ENCODE assay signal across 19 cellular contexts in genomic region chr20:59676126-59676876, GRCh38.
DNase-seq lines count a peak whose midpoint lies in the region; ATAC-seq and TF ChIP-seq lines count a peak whose summit lies in the region.
"Had no signal": no experiment of that assay in that cellular context is flagged by ENCODE, and none has a peak within 500 bp of the region (broad histone marks: within the 10 kb centered on the region; RNA-seq: fewer than 3 reads in every experiment).

No MANE protein-coding gene starts in this region.

- no peak overlapping the region for H3K4me3 ChIP-seq in coronary artery
- H3K4me3 ChIP-seq: MG63 had no signal

- no peak overlapping the region for H3K27ac ChIP-seq in coronary artery

- TF ChIP-seq CTCF in coronary artery (IDR thresholded peaks at IDR 0.05) (no peak), GM13977 (IDR thresholded peaks at IDR 0.05; ENCODE audit: extremely low read depth, insufficient read depth, missing control alignments) (no peak)

- ATAC-seq in Right ventricle myocardium superior (ENCODE audit: poor library complexity) (peak; percentile 57), left lobe of liver (peak; percentile 51), HG03439 (IDR thresholded peaks at IDR 0.05; ENCODE audit: unreplicated experiment) (no peak), GM21515 (IDR thresholded peaks at IDR 0.05; ENCODE audit: unreplicated experiment) (no peak)

- intact Hi-C loops in Right ventricle myocardium superior (cut with DNase I) = no loop called here
- intact Hi-C loops in cardiac septum (cut with DNase I) = no loop called here

- DNase-seq in Right ventricle myocardium superior = peak; percentile 50
- DNase-seq in cardiac septum (ENCODE audit: low spot score) = no peak
- peak; percentile 56 for DNase-seq in coronary artery (ENCODE audit: low spot score)
- DNase-seq in left lobe of liver (ENCODE audit: low spot score) = peak; percentile 43
- DNase-seq in GM13977 (ENCODE audit: low spot score) = no peak
- DNase-seq in GM03348 (ENCODE audit: low spot score) = no peak
- DNase-seq: CD4-positive, CD25-positive, alpha-beta regulatory T cell; DND-41; GF-D8; H9; MG63; NCI-H1105; NCI-H1694 treated with DMSO at 0.1 percent for 48 hours; NCI-H2171; NCI-H510A; NCI-H82; SIG-M5 had no signal

- in situ Hi-C loops in GM13977 (cut with MboI; ENCODE audit: low pct_unique_long_range_greater_than_20kb, low sequenced_read_pairs, unreplicated experiment) = no loop called here

Comparison
In these comparisons a context has a peak if more than half of its experiments do, and no peak if none do; other contexts are left out.
1. DNase-seq: peak in Right ventricle myocardium superior (single experiment), coronary artery (single experiment) and left lobe of liver (single experiment); none in cardiac septum (single experiment), GM13977 (single experiment) and GM03348 (single experiment).
2. ATAC-seq: peak in Right ventricle myocardium superior (single experiment) and left lobe of liver (single experiment); none in HG03439 (single experiment) and GM21515 (single experiment).